ENCODE assay signal across 2 cellular contexts in genomic region chr14:105027718-105028117, GRCh38. TPM values are rescaled to one million over a fixed set of nuclear protein-coding genes. Genes with fewer than 3 reads are reported as not detected.
"Had no signal": no experiment of that assay in that cellular context is flagged by ENCODE, and none has a peak within 500 bp of the region (broad histone marks: within the 10 kb centered on the region; RNA-seq: fewer than 3 reads in every experiment).

No MANE protein-coding gene starts in this region.

RNA-seq across cellular contexts. Expression of gene GPR132, which starts 37.5 kb away (rescaled TPM):
- total RNA-seq: bronchial epithelial cell, neural crest cell had no signal
